Comparison of ENCODE assay signal across 19 cellular contexts in the genomic region with DNA sequence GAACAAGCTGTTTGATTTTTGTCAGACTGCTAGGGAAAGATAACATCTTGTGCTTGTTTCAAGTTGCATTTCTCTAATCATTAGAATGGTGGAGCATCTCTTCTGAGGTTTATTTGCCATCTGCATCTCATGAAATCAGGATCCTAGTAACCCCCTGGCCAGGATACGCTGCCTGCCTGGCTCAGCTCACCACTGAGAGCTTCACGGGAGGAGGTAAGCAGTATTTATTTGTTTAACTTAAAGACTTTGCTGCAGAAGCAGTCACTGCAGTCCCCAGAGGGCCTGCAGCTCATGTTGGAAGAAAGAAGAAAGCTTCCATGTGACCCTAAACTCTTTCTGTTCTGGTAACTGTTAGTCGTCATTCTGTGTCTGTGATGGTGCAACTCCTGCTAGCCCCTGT.
"Had no signal": no experiment of that assay in that cellular context is flagged by ENCODE, and none has a peak within 500 bp of the region (broad histone marks: within the 10 kb centered on the region; RNA-seq: fewer than 3 reads in every experiment).

No MANE protein-coding gene starts in this region.

- H3K9me3 ChIP-seq: thoracic aorta, upper lobe of right lung had no signal

- H3K27me3 ChIP-seq: adrenal gland, cardiac muscle cell, foreskin keratinocyte, sigmoid colon, upper lobe of right lung had no signal

- DNase-seq: activated CD4-positive, alpha-beta T cell treated with anti-CD3 and anti-CD28 coated beads for 1 hour; activated CD8-positive, alpha-beta memory T cell treated with anti-CD3 and anti-CD28 coated beads for 24 hours; activated CD8-positive, alpha-beta memory T cell treated with anti-CD3 and anti-CD28 coated beads, Interleukin-2, amount 50 U/mL, for 48 hours; activated effector memory CD4-positive, alpha-beta T cell treated with anti-CD3 and anti-CD28 coated beads, Interleukin-2, amount 50 U/mL, for 16 hours; activated T-cell treated with anti-CD3 and anti-CD28 coated beads, Interleukin-2, amount 50 U/mL, for 48 hours; adrenal gland; glutamatergic neuron; islet precursor cell; sigmoid colon; spleen; stimulated activated CD4-positive, alpha-beta T cell treated with anti-CD3 and anti-CD28 coated beads, Interleukin-4, amount 100 ng/mL, for 4 hours; T-helper 2 cell; upper lobe of right lung; WERI-Rb-1 had no signal

- H3K36me3 ChIP-seq: adrenal gland, cardiac muscle cell, sigmoid colon, spleen, thoracic aorta, upper lobe of right lung, WERI-Rb-1 had no signal

- H3K4me3 ChIP-seq: adrenal gland, cardiac muscle cell, lung, sigmoid colon, spleen, thoracic aorta, upper lobe of right lung had no signal

- H3K4me1 ChIP-seq: adrenal gland, foreskin keratinocyte, upper lobe of right lung had no signal

- H3K27ac ChIP-seq: adrenal gland, cardiac muscle cell, epithelial cell of prostate, foreskin keratinocyte, sigmoid colon, spleen, thoracic aorta, upper lobe of right lung, WERI-Rb-1 had no signal
